1 cellular context compared by ENCODE assay signal in genomic region chr11:125592305-125593112, GRCh38.
A peak's percentile ranks its signal among the peaks of the same experiment; 100 is the strongest.
TF ChIP-seq lines count a peak whose summit lies in the region.

TSS of gene STT3A (plus strand) at chr11:125592852. CDS start at chr11:125595916, 3,064 bp downstream.

TF ChIP-seq in HepG2, 621 proteins besides CTCF, POLR2A, EP300 and RAD21 (continued from another document and continues in another):
- TF ChIP-seq ARID5B (CRISPR knock-in tag; IDR thresholded peaks at IDR 0.05) (peak; percentile 67), YEATS4 (CRISPR knock-in tag; IDR thresholded peaks at IDR 0.05; ENCODE audit: borderline replicate concordance) (peak; percentile 93), ZNF280B (CRISPR knock-in tag; IDR thresholded peaks at IDR 0.05; ENCODE audit: borderline replicate concordance) (no peak), ZNF136 (CRISPR knock-in tag; IDR thresholded peaks at IDR 0.05; ENCODE audit: low read depth) (no peak), ZFY (CRISPR knock-in tag; IDR thresholded peaks at IDR 0.05) (peak; percentile 95), ZNF607 (CRISPR knock-in tag; IDR thresholded peaks at IDR 0.05; ENCODE audit: borderline replicate concordance) (no peak), HINFP (CRISPR knock-in tag; IDR thresholded peaks at IDR 0.05; ENCODE audit: low read depth) (peak; percentile 92), PHF8 (CRISPR knock-in tag; IDR thresholded peaks at IDR 0.05) (peak; percentile 88), TFE3 (CRISPR knock-in tag; IDR thresholded peaks at IDR 0.05) (peak; percentile 94), RXRA (CRISPR knock-in tag; IDR thresholded peaks at IDR 0.05) (0 out of 2 replicates have a peak, but pooled peaks have one; percentile 45), DRAP1 (CRISPR knock-in tag; IDR thresholded peaks at IDR 0.05) (peak; percentile 82), CREB1 (IDR thresholded peaks at IDR 0.05) (peak; percentile 96), CREB1 (CRISPR knock-in tag; IDR thresholded peaks at IDR 0.05) (peak; percentile 97), ZNF660 (CRISPR knock-in tag; IDR thresholded peaks at IDR 0.05; ENCODE audit: borderline replicate concordance, low read depth) (no peak), KLF13 (CRISPR knock-in tag; IDR thresholded peaks at IDR 0.05) (no peak), LCORL (IDR thresholded peaks at IDR 0.05) (no peak), LCORL (CRISPR knock-in tag; IDR thresholded peaks at IDR 0.05) (peak; percentile 56; the same call in 1 of the 2 replicates), ZFP82 (CRISPR knock-in tag; IDR thresholded peaks at IDR 0.05; ENCODE audit: borderline replicate concordance) (no peak), ZNF230 (CRISPR knock-in tag; IDR thresholded peaks at IDR 0.05) (peak; percentile 45; the same call in 1 of the 2 replicates), KLF12 (CRISPR knock-in tag; IDR thresholded peaks at IDR 0.05; ENCODE audit: borderline replicate concordance) (no peak; the same call in 1 of the 2 replicates), REST (IDR thresholded peaks at IDR 0.05; ENCODE audit: borderline replicate concordance in 1 of 2, low read depth in 1 of 2, low read length in 2 of 2) (peak in 1 of 2 experiments; percentile 50; a peak in 1 of 4 replicates), NFIB (CRISPR knock-in tag; IDR thresholded peaks at IDR 0.05; ENCODE audit: borderline replicate concordance) (no peak), GZF1 (CRISPR knock-in tag; IDR thresholded peaks at IDR 0.05) (peak; percentile 56; the same call in 1 of the 2 replicates), ZHX2 (IDR thresholded peaks at IDR 0.05; ENCODE audit: low read depth) (peak; percentile 14), ZHX2 (CRISPR knock-in tag; IDR thresholded peaks at IDR 0.05; ENCODE audit: borderline replicate concordance) (no peak), ZZZ3 (CRISPR knock-in tag; IDR thresholded peaks at IDR 0.05; ENCODE audit: borderline replicate concordance) (peak; percentile 39; the same call in 1 of the 2 replicates), TBP (CRISPR knock-in tag; IDR thresholded peaks at IDR 0.05) (no peak), FOXM1 (CRISPR knock-in tag; IDR thresholded peaks at IDR 0.05) (0 out of 2 replicates have a peak, but pooled peaks have one; percentile 44), PHF20 (CRISPR knock-in tag; IDR thresholded peaks at IDR 0.05) (peak; percentile 85), HCFC1 (IDR thresholded peaks at IDR 0.05; ENCODE audit: low read depth, low read length) (0 out of 2 replicates have a peak, but pooled peaks have one; percentile 30), SOX6 (IDR thresholded peaks at IDR 0.05) (no peak), SOX6 (CRISPR knock-in tag; IDR thresholded peaks at IDR 0.05) (peak; percentile 10; the same call in 1 of the 2 replicates), ZNF281 (CRISPR knock-in tag; IDR thresholded peaks at IDR 0.05; ENCODE audit: borderline replicate concordance) (peak; percentile 17; the same call in 1 of the 2 replicates), ZFP36L2 (CRISPR knock-in tag; IDR thresholded peaks at IDR 0.05) (no peak), TEAD3 (CRISPR knock-in tag; optimal IDR thresholded peaks at IDR 0.05; ENCODE audit: borderline replicate concordance) (peak; percentile 73), YEATS2 (CRISPR knock-in tag; IDR thresholded peaks at IDR 0.05; ENCODE audit: borderline replicate concordance) (peak; percentile 89), RARA (CRISPR knock-in tag; IDR thresholded peaks at IDR 0.05) (no peak)
